ENCODE assay signal across 9 cellular contexts in genomic region chr2:234446404-234447076, GRCh38. TPM values are rescaled to one million over a fixed set of nuclear protein-coding genes. Genes with fewer than 3 reads are reported as not detected.
A peak's percentile ranks its signal among the peaks of the same experiment; 100 is the strongest.
DNase-seq lines count a peak whose midpoint lies in the region; ATAC-seq and TF ChIP-seq lines count a peak whose summit lies in the region.
"Had no signal": no experiment of that assay in that cellular context is flagged by ENCODE, and none has a peak within 500 bp of the region (broad histone marks: within the 10 kb centered on the region; RNA-seq: fewer than 3 reads in every experiment).

No MANE protein-coding gene starts in this region.

- peaks cover 93% of the 10 kb centered on the region for H3K4me1 Mint-ChIP-seq in activated CD4-positive, alpha-beta T cell treated with anti-CD3 and anti-CD28 coated beads for 36 hours

- H3K9me3 Mint-ChIP-seq in activated CD4-positive, alpha-beta T cell treated with anti-CD3 and anti-CD28 coated beads for 36 hours (ENCODE audit: low read depth), result no peaks in the 10 kb centered on the region

- CTCF ChIA-PET in activated CD4-positive, alpha-beta T cell treated with anti-CD3 and anti-CD28 coated beads for 36 hours (lab: Charles Lee), result interaction anchor here (0.9 to 2.7 kb wide), 9 partner anchors 8 to 72 kb away, joined by 3 to 12 read pairs (median 5); no protein-coding TSS in a partner anchor

- H3K9ac ChIP-seq in duodenal mucosa (ENCODE audit: low read depth in 1 of 2, low read length in 2 of 2) (no peak overlapping the region), trophoblast cell (ENCODE audit: low read length) (no peak overlapping the region)

- H2BK120ac ChIP-seq in trophoblast cell (ENCODE audit: insufficient read depth, low read length, poor library complexity), result peak overlapping the region; percentile 28

- no CpG with 5 or more reads among the region's 18 CpGs for WGBS in trophoblast cell (ENCODE audit: extremely low coverage, insufficient coverage, insufficient read length)

- no peak overlapping the region for H3K23ac ChIP-seq in trophoblast cell (ENCODE audit: low read length)

- peak; percentile 86 for DNase-seq in activated CD4-positive, alpha-beta T cell treated with anti-CD3 and anti-CD28 coated beads for 36 hours
- DNase-seq in trophoblast cell, result peak; percentile 55 to 66
- peak; percentile 82 for DNase-seq in ureter (ENCODE audit: low spot score)
- DNase-seq in BE2C, result no peak
- DNase-seq in HCEC 1CT, result no peak

- no peaks in the 10 kb centered on the region for H3K27me3 Mint-ChIP-seq in activated CD4-positive, alpha-beta T cell treated with anti-CD3 and anti-CD28 coated beads for 36 hours

- POLR2A ChIA-PET in activated CD4-positive, alpha-beta T cell treated with anti-CD3 and anti-CD28 coated beads for 36 hours (lab: Charles Lee), result interaction anchor here (0.6 to 1.3 kb wide), 7 partner anchors 8 to 148 kb away, joined by 3 to 12 read pairs (median 4); partner anchors contain the start of gene ARL4C

- peak; percentile 70 for TF ChIP-seq POLR2A in GM19193 (IDR thresholded peaks at IDR 0.05; ENCODE audit: extremely low read depth, insufficient read depth, insufficient read length)

- ATAC-seq in HG03159 (IDR thresholded peaks at IDR 0.05; ENCODE audit: unreplicated experiment), result peak; percentile 96
- ATAC-seq in activated CD4-positive, alpha-beta T cell treated with anti-CD3 and anti-CD28 coated beads for 36 hours, result peak; percentile 89

- H2BK12ac ChIP-seq in trophoblast cell (ENCODE audit: low read length), result peak overlapping the region; percentile 67

- no peaks in the 10 kb centered on the region for H3K27me3 ChIP-seq in duodenal mucosa (ENCODE audit: control insufficient read depth in 1 of 2, insufficient read depth in 2 of 2, low read length in 2 of 2)
- H3K27me3 ChIP-seq in trophoblast cell (ENCODE audit: insufficient read depth, low read length), result no peaks in the 10 kb centered on the region
- H3K27me3 ChIP-seq in BE2C, result no peaks in the 10 kb centered on the region
- H3K27me3 ChIP-seq: SJCRH30 had no signal

- H4K12ac ChIP-seq in trophoblast cell (ENCODE audit: low read depth, low read length), result no peak overlapping the region

- peak overlapping the region; percentile 47 for H4K8ac ChIP-seq in trophoblast cell (ENCODE audit: low read depth, low read length)

- intact Hi-C loops in activated CD4-positive, alpha-beta T cell treated with anti-CD3 and anti-CD28 coated beads for 36 hours (cut with DNase I, micrococcal nuclease), result loop anchor here (1.0 kb wide), 2 partner anchors 20 to 45 kb away; no protein-coding TSS in a partner anchor

- peaks cover 2% of the 10 kb centered on the region for H3K79me2 ChIP-seq in trophoblast cell (ENCODE audit: control insufficient read depth, insufficient read depth, low read length, poor library complexity)

- peaks cover 17% of the 10 kb centered on the region for H3K36me3 Mint-ChIP-seq in activated CD4-positive, alpha-beta T cell treated with anti-CD3 and anti-CD28 coated beads for 36 hours (ENCODE audit: low read depth)

- peak overlapping the region; percentile 61 for H3K4me3 Mint-ChIP-seq in activated CD4-positive, alpha-beta T cell treated with anti-CD3 and anti-CD28 coated beads for 36 hours

- H3K9me3 ChIP-seq in duodenal mucosa (ENCODE audit: control insufficient read depth in 1 of 2, low read length in 2 of 2) (no peaks in the 10 kb centered on the region), trophoblast cell (ENCODE audit: insufficient read depth, low read depth, low read length) (no peaks in the 10 kb centered on the region), BE2C (no peaks in the 10 kb centered on the region)
- H3K9me3 ChIP-seq: SJCRH30 had no signal

- peak overlapping the region; percentile 26 for H3K18ac ChIP-seq in trophoblast cell (ENCODE audit: low read length)

- H3K27ac Mint-ChIP-seq in activated CD4-positive, alpha-beta T cell treated with anti-CD3 and anti-CD28 coated beads for 36 hours, result peak overlapping the region; percentile 94

- H3K4me3 ChIP-seq in duodenal mucosa (ENCODE audit: low read depth in 1 of 2, low read length in 2 of 2) (no peak overlapping the region), trophoblast cell (ENCODE audit: low read depth, low read length) (no peak overlapping the region), BE2C (ENCODE audit: low read depth, low read length) (no peak overlapping the region)
- H3K4me3 ChIP-seq: SJCRH30 had no signal

- H3K4ac ChIP-seq in trophoblast cell (ENCODE audit: low read depth, low read length), result peak overlapping the region; percentile 44

- H2AK5ac ChIP-seq in trophoblast cell (ENCODE audit: low read length), result peak overlapping the region; percentile 40

- peak overlapping the region; percentile 54 for H3K27ac ChIP-seq in duodenal mucosa (ENCODE audit: low read depth, low read length)
- no peak overlapping the region for H3K27ac ChIP-seq in trophoblast cell (ENCODE audit: low read depth, low read length)
- H3K27ac ChIP-seq: SJCRH30 had no signal

- no peak overlapping the region for H3K4me2 ChIP-seq in trophoblast cell (ENCODE audit: low read length)

- H3K4me1 ChIP-seq in duodenal mucosa (ENCODE audit: control insufficient read depth in 1 of 2, insufficient read depth in 2 of 2, low read length in 2 of 2) (peaks cover 0 to 4% of the 10 kb centered on the region in 2 donors), trophoblast cell (ENCODE audit: control insufficient read depth in 1 of 2, insufficient read depth in 2 of 2, low read length in 2 of 2) (peaks cover 20 to 25% of the 10 kb centered on the region in 2 experiments), BE2C (no peaks in the 10 kb centered on the region)

- peak overlapping the region; percentile 71 for H3K14ac ChIP-seq in trophoblast cell (ENCODE audit: low read length)

- H4K91ac ChIP-seq in trophoblast cell (ENCODE audit: low read depth, low read length), result peak overlapping the region; percentile 78

- peaks cover 30% of the 10 kb centered on the region for H3K79me1 ChIP-seq in trophoblast cell (ENCODE audit: low read length)

- H2BK5ac ChIP-seq in trophoblast cell (ENCODE audit: low read depth, low read length, poor library complexity), result peak overlapping the region; percentile 8

- H3K36me3 ChIP-seq in duodenal mucosa (ENCODE audit: control insufficient read depth in 1 of 2, insufficient read depth in 2 of 2, low read length in 2 of 2) (no peaks in the 10 kb centered on the region), trophoblast cell (ENCODE audit: control insufficient read depth in 1 of 2, insufficient read depth in 2 of 2, low read length in 2 of 2) (no peaks in the 10 kb centered on the region), BE2C (no peaks in the 10 kb centered on the region)
- H3K36me3 ChIP-seq: SJCRH30 had no signal

- no peak for TF ChIP-seq CTCF in BE2C (IDR thresholded peaks at IDR 0.05; ENCODE audit: low read depth, low read length)

- peak overlapping the region; percentile 37 for H2AFZ ChIP-seq in trophoblast cell (ENCODE audit: insufficient read depth, low read length, poor library complexity)

RNA-seq across cellular contexts. Expression of gene ARL4C, which starts 50.3 kb away (rescaled TPM):
- total RNA-seq in activated CD4-positive, alpha-beta T cell treated with anti-CD3 and anti-CD28 coated beads for 36 hours, result 10 to 100 TPM; 27.2 to 32.8 TPM
- polyA plus RNA-seq in trophoblast cell (2013), result 28.8 TPM in 2 replicates
- total RNA-seq in ureter, result 24.4 TPM
- polyA plus RNA-seq in BE2C (2012; ENCODE audit: insufficient read depth, insufficient read length, low read depth), result 30.7 TPM

Comparison
In these comparisons a context has a peak if more than half of its experiments do, and no peak if none do; other contexts are left out.
1. DNase-seq: peak in activated CD4-positive, alpha-beta T cell treated with anti-CD3 and anti-CD28 coated beads for 36 hours (single experiment), trophoblast cell (2 of 2) and ureter (single experiment); none in BE2C (single experiment) and HCEC 1CT (single experiment).